In the genomic region with DNA sequence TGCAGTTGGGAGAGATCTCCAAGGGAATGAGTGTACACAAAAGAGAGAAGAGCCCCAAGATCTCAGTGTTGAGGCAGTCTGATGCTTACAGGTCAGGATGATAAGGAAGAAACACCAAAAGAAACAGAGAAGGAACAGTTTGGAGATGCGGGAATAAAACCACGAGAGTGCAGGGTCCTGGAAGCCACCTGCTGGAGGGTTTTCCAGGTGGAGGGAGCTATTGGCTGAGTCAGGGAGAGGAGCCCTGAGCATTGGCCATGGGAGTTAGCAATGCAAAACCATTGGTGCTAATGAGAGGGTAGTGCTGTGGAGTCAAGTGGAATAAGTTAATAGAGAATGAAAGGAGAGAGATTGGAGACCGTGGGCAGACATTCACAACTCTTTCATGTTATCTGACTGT, we compare ENCODE assay signal across 8 cellular contexts. TPM values are rescaled to one million over a fixed set of nuclear protein-coding genes. Genes with fewer than 3 reads are reported as not detected.
"Had no signal": no experiment of that assay in that cellular context is flagged by ENCODE, and none has a peak within 500 bp of the region (broad histone marks: within the 10 kb centered on the region; RNA-seq: fewer than 3 reads in every experiment).

No MANE protein-coding gene starts in this region.

- H3K4me2 ChIP-seq: GM23338 had no signal

- ATAC-seq: GM23338, K562 had no signal

- H3K4me3 ChIP-seq: GM23338, K562 had no signal

- DNase-seq: H9, HCEC 1CT, IMR-90 had no signal

- H3K4me1 Mint-ChIP-seq: GM23338, H9 had no signal

- H3K27ac ChIP-seq: HL-60 had no signal

- H3K27ac Mint-ChIP-seq: GM23338, H9 had no signal

- H3K4me3 Mint-ChIP-seq: GM23338, H9 had no signal

- FAIRE-seq: H1, H54, K562 had no signal

- H2AFZ ChIP-seq: GM23338 had no signal

RNA-seq across cellular contexts. Expression of a gene that starts 39.2 kb away (rescaled TPM):
- polyA plus RNA-seq: K562 had no signal
